10 cellular contexts compared by ENCODE assay signal in the genomic region with DNA sequence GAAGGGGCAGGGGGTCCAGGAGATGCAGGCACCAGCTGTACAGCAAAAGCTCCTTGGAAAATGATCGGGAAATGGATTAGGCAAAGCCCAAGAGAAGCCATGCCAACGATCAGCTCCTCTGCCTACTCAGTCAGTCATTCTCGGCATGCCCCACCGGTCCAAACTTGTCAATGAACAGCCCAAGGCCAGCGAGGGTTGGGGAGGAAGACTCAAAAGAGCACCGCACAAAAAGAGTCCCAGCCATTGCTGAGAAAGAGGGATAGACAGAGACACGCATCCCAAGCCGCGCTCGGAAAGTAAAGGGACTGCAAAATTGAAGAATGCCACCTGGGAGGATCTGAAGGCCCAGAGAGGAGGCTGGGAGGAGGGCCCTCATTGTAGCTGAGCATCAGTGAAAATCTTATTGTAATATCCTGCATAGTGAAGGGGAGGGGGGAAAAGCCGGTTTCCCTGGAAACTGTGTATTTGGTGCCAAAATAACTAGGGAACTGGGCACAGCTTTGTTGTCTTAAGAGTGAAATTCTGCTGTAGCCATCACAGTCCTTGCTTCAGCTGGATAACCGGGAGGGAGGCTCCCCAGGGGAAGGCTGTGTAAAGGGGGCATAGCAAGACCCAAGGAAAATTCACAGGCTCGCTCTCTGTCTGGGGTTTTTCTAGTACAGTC. TPM values are rescaled to one million over a fixed set of nuclear protein-coding genes. Genes with fewer than 3 reads are reported as not detected.
A peak's percentile ranks its signal among the peaks of the same experiment; 100 is the strongest.
DNase-seq lines count a peak whose midpoint lies in the region; ATAC-seq and TF ChIP-seq lines count a peak whose summit lies in the region.
"Had no signal": no experiment of that assay in that cellular context is flagged by ENCODE, and none has a peak within 500 bp of the region (broad histone marks: within the 10 kb centered on the region; RNA-seq: fewer than 3 reads in every experiment).

No MANE protein-coding gene starts in this region.

- H3K9me3 ChIP-seq in BLaER1 treated with 17β-estradiol and CSF1 and Interleukin-3, amounts not matched to agents 10 nM and 100 nM (replicated peaks in 1 of 11): no peaks in the 10 kb centered on the region
- H3K9me3 ChIP-seq in PC-3 (ENCODE audit: low read length): no peaks in the 10 kb centered on the region
- no peaks in the 10 kb centered on the region for H3K9me3 ChIP-seq in osteoblast (ENCODE audit: low read depth, low read length)
- H3K9me3 ChIP-seq: pancreas had no signal

- CTCF ChIA-PET in PC-3 (lab: Charles Lee): interaction anchor here (0.6 to 2.0 kb wide), 5 partner anchors 24 to 51 kb away, joined by 3 to 24 read pairs (median 5); a partner anchor contains a TSS

- no TSS peak for BruUV-seq in PC-3 (replicated peaks; lab: Mats Ljungman, UMichigan)

- peak overlapping the region; percentile 89 to 98 (median 95) for H3K4me2 ChIP-seq in BLaER1 treated with 17β-estradiol and CSF1 and Interleukin-3, amounts not matched to agents 10 nM and 100 nM
- H3K4me2 ChIP-seq in PC-3 (ENCODE audit: low read length) (peak overlapping the region; percentile 82; the same call in 1 of the 2 replicates), osteoblast (ENCODE audit: insufficient read depth, low read length) (peak overlapping the region; percentile 70)

- peaks cover 30 to 52% (median 45%) of the 10 kb centered on the region in 11 experiments for H3K36me3 ChIP-seq in BLaER1 treated with 17β-estradiol and CSF1 and Interleukin-3, amounts not matched to agents 10 nM and 100 nM
- peaks cover 11% of the 10 kb centered on the region; the same call in 1 of the 2 replicates for H3K36me3 ChIP-seq in PC-3 (ENCODE audit: low read depth, low read length)
- H3K36me3 ChIP-seq in osteoblast (ENCODE audit: insufficient read depth, low read length): peaks cover 18% of the 10 kb centered on the region

- no peaks in the 10 kb centered on the region for H3K27me3 ChIP-seq in BLaER1 treated with 17β-estradiol and CSF1 and Interleukin-3, amounts not matched to agents 10 nM and 100 nM
- H3K27me3 ChIP-seq in PC-3 (ENCODE audit: low read length): no peaks in the 10 kb centered on the region
- H3K27me3 ChIP-seq in osteoblast (ENCODE audit: insufficient read depth, low read length): no peaks in the 10 kb centered on the region
- H3K27me3 ChIP-seq: pancreas had no signal

- peaks cover 9% of the 10 kb centered on the region for H3F3A ChIP-seq in PC-3 (ENCODE audit: low read length, unreplicated experiment)

- H3K9ac ChIP-seq in BLaER1 treated with 17β-estradiol and CSF1 and Interleukin-3, amounts not matched to agents 10 nM and 100 nM: peak overlapping the region in 9 of 11 experiments; percentile 48 to 93 (median 55); a peak in 10 of 22 replicates
- peak overlapping the region; percentile 67 for H3K9ac ChIP-seq in PC-3 (ENCODE audit: low read length)

- H3K4me1 ChIP-seq in BLaER1 treated with 17β-estradiol and CSF1 and Interleukin-3, amounts not matched to agents 10 nM and 100 nM: peaks cover 39 to 70% (median 51%) of the 10 kb centered on the region in 10 experiments
- peaks cover 29% of the 10 kb centered on the region for H3K4me1 ChIP-seq in PC-3 (ENCODE audit: insufficient read depth, low read length)
- peaks cover 34% of the 10 kb centered on the region for H3K4me1 ChIP-seq in osteoblast (ENCODE audit: insufficient read depth, low read length)

- no peak overlapping the region for H2AFZ ChIP-seq in PC-3 (ENCODE audit: low read length)
- peak overlapping the region; percentile 73 for H2AFZ ChIP-seq in osteoblast (ENCODE audit: low read length)

- no peak for TF ChIP-seq CTCF in PC-3 (conservative IDR thresholded peaks at IDR 0.05; ENCODE audit: low read depth, low read length)
- TF ChIP-seq CTCF in osteoblast (IDR thresholded peaks at IDR 0.05; ENCODE audit: extremely low read depth, low read depth, low read length): no peak

- H3K4me3 ChIP-seq in BLaER1 treated with 17β-estradiol and CSF1 and Interleukin-3, amounts not matched to agents 10 nM and 100 nM: peak overlapping the region in 3 of 10 experiments; percentile 24 to 70 (median 37); a peak in 4 of 20 replicates
- peak overlapping the region; percentile 39; the same call in 1 of the 2 replicates for H3K4me3 ChIP-seq in PC-3 (ENCODE audit: low read length)
- H3K4me3 ChIP-seq in osteoblast (ENCODE audit: insufficient read depth, low read length): no peak overlapping the region
- H3K4me3 ChIP-seq: pancreas had no signal

- intact Hi-C loops in PC-3 (cut with micrococcal nuclease): no loop called here

- no peaks in the 10 kb centered on the region for H3K9me2 ChIP-seq in PC-3 (replicated peaks; ENCODE audit: low read length)

- H3K27ac ChIP-seq in BLaER1 treated with 17β-estradiol and CSF1 and Interleukin-3, amounts not matched to agents 10 nM and 100 nM: peak overlapping the region in 7 of 11 experiments; percentile 25 to 89 (median 60); a peak in 10 of 22 replicates
- H3K27ac ChIP-seq in PC-3 (ENCODE audit: low read length): peak overlapping the region; percentile 84
- H3K27ac ChIP-seq in epithelial cell of prostate: peak overlapping the region; percentile 94
- H3K27ac ChIP-seq in osteoblast (ENCODE audit: low read depth, low read length): peak overlapping the region; percentile 89
- H3K27ac ChIP-seq: pancreas had no signal

- H3K79me2 ChIP-seq in PC-3 (ENCODE audit: low read length) (peaks cover 29% of the 10 kb centered on the region), osteoblast (ENCODE audit: insufficient read depth, low read length) (peaks cover 4% of the 10 kb centered on the region)

- ATAC-seq in PC-3 (no peak), HG02970 (IDR thresholded peaks at IDR 0.05; ENCODE audit: low FRiP score, unreplicated experiment) (no peak), GM21737 (IDR thresholded peaks at IDR 0.05; ENCODE audit: unreplicated experiment) (no peak)
- ATAC-seq: pancreas had no signal

- H4K20me1 ChIP-seq in BLaER1 treated with 17β-estradiol and CSF1 and Interleukin-3, amounts not matched to agents 10 nM and 100 nM: no peaks in the 10 kb centered on the region
- H4K20me1 ChIP-seq in PC-3 (ENCODE audit: low read length) (no peaks in the 10 kb centered on the region), osteoblast (ENCODE audit: insufficient read depth, low read length) (no peaks in the 10 kb centered on the region)

- POLR2A ChIA-PET in PC-3 (lab: Charles Lee; ENCODE audit: unreplicated experiment): no interaction called here

- DNase-seq in PC-3: no peak
- no peak for DNase-seq in epithelial cell of prostate (ENCODE audit: low read depth, low spot score)
- peak; percentile 88 for DNase-seq in osteoblast (ENCODE audit: insufficient read length, low spot score, missing footprints)
- DNase-seq in midbrain (lab: John Stamatoyannopoulos, UW): no peak
- no peak for DNase-seq in DMS79 treated with DMSO at 0.1 percent for 48 hours (lab: John Stamatoyannopoulos, UW)
- DNase-seq: dermis blood vessel endothelial cell, pancreas had no signal

RNA-seq across cellular contexts. Expression of a gene that starts 4.7 kb away (rescaled TPM):
- total RNA-seq in PC-3 (2014; rRNA removed) (52.5 and 72.3 TPM in 2 replicates), osteoblast (29.8 and 32.6 TPM in 2 replicates)

RNA-seq across cellular contexts. Expression of a gene that starts 50.2 kb away (rescaled TPM):
- total RNA-seq in PC-3 (2014; rRNA removed) (31.4 and 35.0 TPM in 2 replicates), osteoblast (7.2 and 7.7 TPM in 2 replicates)
